In the genomic region with DNA sequence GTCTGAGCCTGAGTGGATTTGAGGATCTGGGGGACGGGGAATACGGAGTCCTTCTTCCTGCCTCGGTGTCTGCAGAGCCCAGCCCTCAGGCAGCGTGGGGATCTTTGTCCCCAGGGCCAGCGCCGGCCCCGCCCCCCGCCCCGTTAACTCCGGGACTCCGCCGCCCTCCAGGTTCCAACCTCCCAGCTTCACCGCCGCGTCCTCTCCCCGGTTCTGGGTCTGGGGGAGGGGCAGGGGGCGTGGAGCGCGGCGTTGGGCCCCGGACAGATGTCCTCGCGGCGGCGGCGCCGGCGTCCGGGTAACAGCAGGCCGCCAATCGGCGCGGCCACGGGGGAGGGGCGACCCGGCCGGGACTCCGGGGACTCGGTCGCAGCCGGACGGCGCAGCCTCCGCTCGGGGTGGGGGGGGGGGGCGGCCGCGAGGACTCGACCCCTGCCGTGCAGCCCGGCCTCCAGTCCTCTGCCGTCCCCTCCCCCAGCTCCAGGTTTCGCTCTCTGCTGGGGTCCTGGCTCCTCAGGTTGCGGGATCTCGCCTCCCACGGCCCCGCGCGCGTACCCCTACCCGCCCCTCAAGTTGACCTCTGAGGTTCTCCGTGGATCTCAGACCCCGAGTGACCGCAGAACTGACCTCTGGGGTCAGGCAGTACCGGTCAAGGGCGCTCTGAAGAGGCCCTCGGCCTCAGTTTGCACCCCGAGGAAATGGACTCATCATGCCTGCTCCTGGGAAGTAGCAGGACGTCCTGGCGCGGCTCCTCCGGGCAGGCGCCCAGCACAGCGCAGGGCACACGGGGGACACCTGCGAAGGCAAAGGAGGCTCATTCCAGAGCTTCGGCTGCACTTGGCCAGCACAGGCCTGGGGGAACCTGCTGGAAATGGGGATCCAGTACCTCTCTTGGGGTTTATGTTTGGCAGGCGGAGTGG, we compare ENCODE assay signal across 8 cellular contexts. TPM values are rescaled to one million over a fixed set of nuclear protein-coding genes. Genes with fewer than 3 reads are reported as not detected.
DNase-seq lines count a peak whose midpoint lies in the region; ATAC-seq and TF ChIP-seq lines count a peak whose summit lies in the region.

No MANE protein-coding gene starts in this region.

- no peaks in the 10 kb centered on the region for H3K36me3 Mint-ChIP-seq in activated CD4-positive, alpha-beta T cell treated with anti-CD3 and anti-CD28 coated beads, Interleukin-2, amount 10 ng/mL, durations not matched to agents 24 days and 14 days (ENCODE audit: low read depth)

- H3K4me3 Mint-ChIP-seq in activated CD4-positive, alpha-beta T cell treated with anti-CD3 and anti-CD28 coated beads, Interleukin-2, amount 10 ng/mL, durations not matched to agents 24 days and 14 days: peak overlapping the region; percentile 62

- no peak for TF ChIP-seq POLR2A in thyroid gland (IDR thresholded peaks at IDR 0.05)

- ATAC-seq in lower lobe of right lung (no peak), GM21723 (IDR thresholded peaks at IDR 0.05; ENCODE audit: unreplicated experiment) (no peak), HG03439 (IDR thresholded peaks at IDR 0.05; ENCODE audit: unreplicated experiment) (no peak)

- H3K27me3 ChIP-seq in colonic mucosa (peaks cover 83% of the 10 kb centered on the region), lower lobe of right lung (ENCODE audit: low read depth) (peaks cover 95% of the 10 kb centered on the region), thyroid gland (peaks cover 38% of the 10 kb centered on the region)

- TF ChIP-seq CTCF in colonic mucosa (IDR thresholded peaks at IDR 0.05): no peak
- no peak for TF ChIP-seq CTCF in lower lobe of right lung (IDR thresholded peaks at IDR 0.05)
- TF ChIP-seq CTCF in thyroid gland (IDR thresholded peaks at IDR 0.05): no peak

- H3K9me3 ChIP-seq in colonic mucosa (no peaks in the 10 kb centered on the region), lower lobe of right lung (no peaks in the 10 kb centered on the region), thyroid gland (no peaks in the 10 kb centered on the region)

- H3K36me3 ChIP-seq in colonic mucosa (no peaks in the 10 kb centered on the region), lower lobe of right lung (no peaks in the 10 kb centered on the region), thyroid gland (no peaks in the 10 kb centered on the region)

- no peaks in the 10 kb centered on the region for H3K9me3 Mint-ChIP-seq in activated CD4-positive, alpha-beta T cell treated with anti-CD3 and anti-CD28 coated beads, Interleukin-2, amount 10 ng/mL, durations not matched to agents 24 days and 14 days

- peaks cover 36% of the 10 kb centered on the region for H3K27me3 Mint-ChIP-seq in activated CD4-positive, alpha-beta T cell treated with anti-CD3 and anti-CD28 coated beads, Interleukin-2, amount 10 ng/mL, durations not matched to agents 24 days and 14 days

- H3K27ac ChIP-seq in colonic mucosa: no peak overlapping the region
- H3K27ac ChIP-seq in lower lobe of right lung: no peak overlapping the region
- no peak overlapping the region for H3K27ac ChIP-seq in thyroid gland

- no peak for DNase-seq in activated CD4-positive, alpha-beta T cell treated with anti-CD3 and anti-CD28 coated beads, Interleukin-2, amount 10 ng/mL, durations not matched to agents 24 days and 14 days
- DNase-seq in activated CD4-positive, alpha-beta T cell treated with anti-CD3 and anti-CD28 coated beads for 48 hours: no peak
- DNase-seq in colonic mucosa (no peak), lower lobe of right lung (peak; percentile 41), thyroid gland (no peak), 8988T (no peak)

- H3K9ac ChIP-seq in colonic mucosa (ENCODE audit: low read depth in 2 of 2, low read length in 2 of 2): no peak overlapping the region

- H3K27ac Mint-ChIP-seq in activated CD4-positive, alpha-beta T cell treated with anti-CD3 and anti-CD28 coated beads, Interleukin-2, amount 10 ng/mL, durations not matched to agents 24 days and 14 days: no peak overlapping the region

- H3K4me1 ChIP-seq in colonic mucosa (peaks cover 16% of the 10 kb centered on the region), lower lobe of right lung (peaks cover 38% of the 10 kb centered on the region), thyroid gland (peaks cover 28 to 53% of the 10 kb centered on the region in 2 donors)

- H3K4me3 ChIP-seq in colonic mucosa: peak overlapping the region; percentile 25
- H3K4me3 ChIP-seq in lower lobe of right lung: peak overlapping the region; percentile 60
- H3K4me3 ChIP-seq in thyroid gland (replicated peaks in 1 of 3): peak overlapping the region in 2 of 3 donors; percentile 15 to 29

- WGBS in thyroid gland, 2 donors: 26% methylated on average over 8 of the region's 78 CpGs; no CpG with 5 or more reads in 1 of the 2 donors

- H3K4me1 Mint-ChIP-seq in activated CD4-positive, alpha-beta T cell treated with anti-CD3 and anti-CD28 coated beads, Interleukin-2, amount 10 ng/mL, durations not matched to agents 24 days and 14 days: peaks cover 8% of the 10 kb centered on the region

- intact Hi-C loops in activated CD4-positive, alpha-beta T cell treated with anti-CD3 and anti-CD28 coated beads, Interleukin-2, amount 10 ng/mL, durations not matched to agents 24 days and 14 days (cut with micrococcal nuclease): loop anchor here (2.0 to 10.0 kb wide), 2 partner anchors 259 to 423 kb away; no protein-coding TSS in a partner anchor
- intact Hi-C loops in colonic mucosa (cut with DNase I): no loop called here
- intact Hi-C loops in lower lobe of right lung (cut with DNase I): no loop called here
- intact Hi-C loops in thyroid gland (cut with DNase I): loop anchor here (10.0 kb wide), 1 partner anchor 677 kb away; no protein-coding TSS in a partner anchor

RNA-seq across cellular contexts. Expression of a gene that starts 2.3 kb away (rescaled TPM):
- total RNA-seq in activated CD4-positive, alpha-beta T cell treated with anti-CD3 and anti-CD28 coated beads, Interleukin-2, amount 10 ng/mL, durations not matched to agents 24 days and 14 days: not detected in 2 replicates
- total RNA-seq in colonic mucosa (under 1 TPM; 0.12 to 0.40 TPM), lower lobe of right lung (1.4 TPM), thyroid gland (under 1 TPM; 0.11 to 0.96 (median 0.54) TPM)

Comparison
In these comparisons a context has a peak if more than half of its experiments do, and no peak if none do; other contexts are left out.
1. intact Hi-C loops: an anchor here in activated CD4-positive, alpha-beta T cell treated with anti-CD3 and anti-CD28 coated beads, Interleukin-2, amount 10 ng/mL, durations not matched to agents 24 days and 14 days (2.0 to 10.0 kb wide) and thyroid gland (10.0 kb wide); none called in colonic mucosa and lower lobe of right lung.